Comparison of ENCODE assay signal across 11 cellular contexts in the genomic region with DNA sequence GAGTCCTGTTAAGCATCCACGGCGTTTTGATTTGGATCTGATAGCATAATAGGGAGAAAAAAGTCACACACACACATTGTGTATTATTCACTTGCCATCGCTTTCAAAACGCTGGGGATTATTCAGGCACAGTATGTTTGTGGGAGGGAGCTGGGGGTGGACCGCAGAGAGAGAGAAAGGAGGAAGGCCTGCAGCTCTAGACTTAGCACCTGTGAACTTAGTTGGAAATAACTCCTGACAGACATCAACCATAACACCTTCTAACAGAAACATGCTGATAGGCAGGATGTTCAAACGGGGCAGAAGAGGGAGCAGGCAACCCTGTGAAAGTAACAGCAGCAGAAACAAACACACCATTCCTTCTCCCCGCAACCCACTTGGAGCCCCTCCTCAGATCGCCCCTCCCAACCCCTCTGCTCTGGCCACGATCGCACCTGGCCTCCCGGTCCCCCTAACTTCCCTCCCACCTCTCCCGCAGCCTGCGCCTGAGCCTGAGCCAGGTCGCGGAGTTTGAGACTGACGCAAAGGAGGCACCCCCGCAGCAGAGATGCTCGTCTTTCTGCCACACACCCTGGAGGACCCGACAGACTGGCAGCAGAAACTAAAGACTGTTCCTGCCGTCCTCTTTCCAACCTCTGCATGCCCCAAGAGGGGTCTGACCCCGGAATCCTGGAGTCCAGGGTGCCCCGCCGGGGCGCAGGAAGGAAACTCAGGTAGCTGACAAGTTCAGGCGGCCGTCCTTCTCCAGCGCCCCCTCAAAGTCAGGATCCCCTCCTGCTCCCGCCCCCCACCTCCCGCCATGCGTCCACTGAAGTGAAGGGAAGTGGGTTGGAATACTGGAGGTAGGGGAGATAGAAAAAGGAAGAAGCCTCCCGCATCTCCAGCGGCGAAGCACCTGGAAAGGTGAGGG. TPM values are rescaled to one million over a fixed set of nuclear protein-coding genes. Genes with fewer than 3 reads are reported as not detected.
A peak's percentile ranks its signal among the peaks of the same experiment; 100 is the strongest.
DNase-seq lines count a peak whose midpoint lies in the region; ATAC-seq and TF ChIP-seq lines count a peak whose summit lies in the region.
"Had no signal": no experiment of that assay in that cellular context is flagged by ENCODE, and none has a peak within 500 bp of the region (broad histone marks: within the 10 kb centered on the region; RNA-seq: fewer than 3 reads in every experiment).

No MANE protein-coding gene starts in this region.

- H3K27ac Mint-ChIP-seq in activated CD8-positive, alpha-beta memory T cell treated with anti-CD3 and anti-CD28 coated beads, Interleukin-2, amount 10 ng/mL, durations not matched to agents 7 days and 5 days, result no peak overlapping the region
- H3K27ac Mint-ChIP-seq: natural killer cell treated with Interleukin-12 subunit alpha and Interleukin-12 subunit beta and Interleukin-15 and Interleukin-18, amount 100 ng/mL, for 72 hours; stimulated activated memory B cell treated with anti-CD40 and anti-IgM and Interleukin-4, amounts not matched to agents 10 μg/mL and 1 μg/mL and 100 μg/mL, for 72 hours had no signal

- H3K4me1 ChIP-seq in RWPE2 (ENCODE audit: insufficient read depth, poor library complexity, severe bottlenecking), result no peaks in the 10 kb centered on the region
- H3K4me1 ChIP-seq in iPS DF 6.9 (ENCODE audit: control insufficient read depth, insufficient read depth, low read length), result no peaks in the 10 kb centered on the region
- no peaks in the 10 kb centered on the region for H3K4me1 ChIP-seq in rectal smooth muscle tissue (ENCODE audit: control insufficient read depth, insufficient read depth, low read length)

- H3K9ac ChIP-seq in rectal smooth muscle tissue (ENCODE audit: low read length), result no peak overlapping the region

- peaks cover 13% of the 10 kb centered on the region for H3K27me3 Mint-ChIP-seq in activated CD8-positive, alpha-beta memory T cell treated with anti-CD3 and anti-CD28 coated beads, Interleukin-2, amount 10 ng/mL, durations not matched to agents 7 days and 5 days

- peak; percentile 26 for DNase-seq in GM10266 (ENCODE audit: extremely low spot score)
- no peak for DNase-seq in RWPE2 (ENCODE audit: low spot score)
- no peak for DNase-seq in iPS DF 6.9 (ENCODE audit: low read depth, low spot score)
- DNase-seq in inferior parietal cortex (ENCODE audit: extremely low spot score), result no peak
- no peak for DNase-seq in cerebellar nuclear complex (lab: John Stamatoyannopoulos, UW)
- DNase-seq in activated CD8-positive, alpha-beta memory T cell treated with anti-CD3 and anti-CD28 coated beads, Interleukin-2, amount 10 ng/mL, durations not matched to agents 7 days and 5 days, result no peak

- no peaks in the 10 kb centered on the region for H3K36me3 ChIP-seq in RWPE2 (ENCODE audit: low read depth)
- H3K36me3 ChIP-seq in iPS DF 6.9 (ENCODE audit: control insufficient read depth, insufficient read depth, low read length), result no peaks in the 10 kb centered on the region
- no peaks in the 10 kb centered on the region for H3K36me3 ChIP-seq in rectal smooth muscle tissue (ENCODE audit: control insufficient read depth, insufficient read depth, low read length)

- H3K9me3 ChIP-seq in RWPE2 (ENCODE audit: severe bottlenecking) (peaks cover 3% of the 10 kb centered on the region), iPS DF 6.9 (ENCODE audit: control insufficient read depth, insufficient read depth, low read length) (no peaks in the 10 kb centered on the region)

- H3K4me1 Mint-ChIP-seq in activated CD8-positive, alpha-beta memory T cell treated with anti-CD3 and anti-CD28 coated beads, Interleukin-2, amount 10 ng/mL, durations not matched to agents 7 days and 5 days, result peaks cover 1% of the 10 kb centered on the region
- H3K4me1 Mint-ChIP-seq: stimulated activated memory B cell treated with anti-CD40 and anti-IgM and Interleukin-4, amounts not matched to agents 10 μg/mL and 1 μg/mL and 100 μg/mL, for 72 hours had no signal

- no CpG with 5 or more reads among the region's 33 CpGs for WGBS in iPS DF 6.9 (ENCODE audit: insufficient coverage, insufficient read length)

- H3K27me3 ChIP-seq in RWPE2 (ENCODE audit: insufficient read depth, poor library complexity, severe bottlenecking) (peaks cover 81% of the 10 kb centered on the region), iPS DF 6.9 (ENCODE audit: control insufficient read depth, insufficient read depth, low read length) (no peaks in the 10 kb centered on the region), rectal smooth muscle tissue (ENCODE audit: control insufficient read depth, insufficient read depth, low read length) (no peaks in the 10 kb centered on the region)

- CTCF ChIA-PET in activated CD8-positive, alpha-beta memory T cell treated with anti-CD3 and anti-CD28 coated beads, Interleukin-2, amount 10 ng/mL, durations not matched to agents 7 days and 5 days (lab: Charles Lee), result no interaction called here

- H3K27ac ChIP-seq in RWPE2 (ENCODE audit: poor library complexity, severe bottlenecking) (no peak overlapping the region), iPS DF 6.9 (ENCODE audit: low read length) (no peak overlapping the region), rectal smooth muscle tissue (ENCODE audit: low read depth, low read length) (no peak overlapping the region)

- H3K4me3 ChIP-seq in RWPE2 (ENCODE audit: severe bottlenecking), result no peak overlapping the region
- peak overlapping the region; percentile 95 for H3K4me3 ChIP-seq in iPS DF 6.9 (ENCODE audit: low read length)
- H3K4me3 ChIP-seq in rectal smooth muscle tissue (ENCODE audit: low read length), result peak overlapping the region; percentile 39

- H3K4me3 Mint-ChIP-seq in activated CD8-positive, alpha-beta memory T cell treated with anti-CD3 and anti-CD28 coated beads, Interleukin-2, amount 10 ng/mL, durations not matched to agents 7 days and 5 days, result no peak overlapping the region
- H3K4me3 Mint-ChIP-seq: natural killer cell treated with Interleukin-12 subunit alpha and Interleukin-12 subunit beta and Interleukin-15 and Interleukin-18, amount 100 ng/mL, for 72 hours; stimulated activated memory B cell treated with anti-CD40 and anti-IgM and Interleukin-4, amounts not matched to agents 10 μg/mL and 1 μg/mL and 100 μg/mL, for 72 hours had no signal

- peak; percentile 53 for ATAC-seq in RWPE2 (ENCODE audit: low read depth)
- no peak for ATAC-seq in activated CD8-positive, alpha-beta memory T cell treated with anti-CD3 and anti-CD28 coated beads, Interleukin-2, amount 10 ng/mL, durations not matched to agents 7 days and 5 days
- no peak for ATAC-seq in activated CD4-positive, CD25-positive, alpha-beta regulatory T cell treated with anti-CD3 and anti-CD28 coated beads, Interleukin-2, amount 50 U/mL, for 24 hours
- ATAC-seq: natural killer cell treated with Interleukin-12 subunit alpha and Interleukin-12 subunit beta and Interleukin-15 and Interleukin-18, amount 100 ng/mL, for 72 hours; stimulated activated memory B cell treated with anti-CD40 and anti-IgM and Interleukin-4, amounts not matched to agents 10 μg/mL and 1 μg/mL and 100 μg/mL, for 72 hours had no signal

- no peaks in the 10 kb centered on the region for H3K36me3 Mint-ChIP-seq in activated CD8-positive, alpha-beta memory T cell treated with anti-CD3 and anti-CD28 coated beads, Interleukin-2, amount 10 ng/mL, durations not matched to agents 7 days and 5 days
- H3K36me3 Mint-ChIP-seq: stimulated activated memory B cell treated with anti-CD40 and anti-IgM and Interleukin-4, amounts not matched to agents 10 μg/mL and 1 μg/mL and 100 μg/mL, for 72 hours had no signal

- H3K9me3 Mint-ChIP-seq in activated CD8-positive, alpha-beta memory T cell treated with anti-CD3 and anti-CD28 coated beads, Interleukin-2, amount 10 ng/mL, durations not matched to agents 7 days and 5 days (ENCODE audit: low read depth), result no peaks in the 10 kb centered on the region
- H3K9me3 Mint-ChIP-seq: natural killer cell treated with Interleukin-12 subunit alpha and Interleukin-12 subunit beta and Interleukin-15 and Interleukin-18, amount 100 ng/mL, for 72 hours; stimulated activated memory B cell treated with anti-CD40 and anti-IgM and Interleukin-4, amounts not matched to agents 10 μg/mL and 1 μg/mL and 100 μg/mL, for 72 hours had no signal

- TF ChIP-seq CTCF in GM10266 (IDR thresholded peaks at IDR 0.05; ENCODE audit: control insufficient read depth, insufficient read depth, low read depth, missing control alignments) (no peak), RWPE2 (IDR thresholded peaks at IDR 0.05; ENCODE audit: poor library complexity, severe bottlenecking) (no peak)

RNA-seq across cellular contexts. Expression of gene CHST9, which starts 0.7 kb away (rescaled TPM):
- not detected for total RNA-seq in activated CD8-positive, alpha-beta memory T cell treated with anti-CD3 and anti-CD28 coated beads, Interleukin-2, amount 10 ng/mL, durations not matched to agents 7 days and 5 days
- total RNA-seq: natural killer cell treated with Interleukin-12 subunit alpha and Interleukin-12 subunit beta and Interleukin-15 and Interleukin-18, amount 100 ng/mL, for 72 hours; OCI-LY7 had no signal
